In the genomic region with DNA sequence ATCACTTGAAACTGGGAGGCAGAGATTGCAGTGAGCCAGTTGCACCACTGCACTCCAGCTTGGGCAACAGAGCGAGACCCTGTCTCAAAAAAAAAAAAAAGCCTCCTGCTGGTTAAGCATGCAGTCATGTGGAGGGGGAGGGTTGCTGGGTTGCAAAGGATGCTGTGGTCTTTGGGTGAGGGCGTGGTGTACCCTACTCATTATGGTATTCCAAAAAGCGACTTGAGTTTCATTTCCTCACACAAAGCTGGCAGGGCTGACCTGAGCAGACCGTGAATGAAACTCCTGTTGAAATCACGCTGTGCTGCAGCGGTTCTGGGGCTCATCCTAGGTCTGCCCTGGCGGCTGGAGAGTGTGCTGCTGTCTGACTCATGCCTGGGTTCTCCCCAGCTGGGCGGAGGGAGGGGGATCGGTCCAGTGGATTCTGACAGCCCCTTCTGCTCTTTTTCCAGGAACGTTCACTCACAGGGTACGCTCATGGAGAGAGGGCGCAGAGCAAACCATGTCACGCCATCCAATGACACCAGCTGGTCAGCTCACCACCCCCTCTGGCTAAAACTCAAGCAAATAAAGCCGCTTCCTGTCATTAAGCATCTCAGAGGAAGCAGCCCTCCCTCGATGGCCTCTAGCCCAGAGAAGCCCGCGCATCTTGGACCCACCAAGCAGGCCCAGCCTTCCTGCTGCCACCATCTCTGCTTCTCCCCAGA, we compare ENCODE assay signal across 8 cellular contexts.
DNase-seq lines count a peak whose midpoint lies in the region; ATAC-seq, FAIRE-seq and TF ChIP-seq lines count a peak whose summit lies in the region.

No MANE protein-coding gene starts in this region.

- no peak overlapping the region for H3K4me3 Mint-ChIP-seq in endothelial cell (ENCODE audit: unreplicated experiment)

- H3K9ac ChIP-seq in GM12878 (ENCODE audit: control insufficient read depth, insufficient read depth, low read length): peak overlapping the region; percentile 70

- peak; percentile 87 for ATAC-seq in GM19467 (IDR thresholded peaks at IDR 0.05; ENCODE audit: unreplicated experiment)
- peak; percentile 82 for ATAC-seq in HG03521 (IDR thresholded peaks at IDR 0.05; ENCODE audit: unreplicated experiment)
- ATAC-seq in SK-N-SH treated with all-trans-retinoic acid at 6 μM for 48 hours: peak; percentile 97
- peak; percentile 92 for ATAC-seq in GM12878
- ATAC-seq in thoracic aorta (ENCODE audit: insufficient number of reproducible peaks, low FRiP score, low read depth): no peak

- H3K27me3 ChIP-seq in GM12878 (replicated peaks in 1 of 2; ENCODE audit: control insufficient read depth in 2 of 2, insufficient read depth in 2 of 2, low read length in 1 of 2): no peaks in the 10 kb centered on the region
- H3K27me3 ChIP-seq in thoracic aorta (replicated peaks; ENCODE audit: insufficient read depth): no peaks in the 10 kb centered on the region

- H3K4me1 ChIP-seq in GM12878 (ENCODE audit: control insufficient read depth, insufficient read depth, low read length) (peaks cover 19% of the 10 kb centered on the region), thoracic aorta (ENCODE audit: control insufficient read depth in 1 of 2, low read depth in 2 of 2) (no peaks in the 10 kb centered on the region)

- H2AFZ ChIP-seq in GM12878 (ENCODE audit: control insufficient read depth, low read depth, low read length): peak overlapping the region; percentile 65

- peak; percentile 99 for FAIRE-seq in GM12878 (lab: Jason Lieb, UNC)

- 1% methylated on average over 17 of the region's 17 CpGs for WGBS in GM12878 (ENCODE audit: insufficient coverage, insufficient replicate concordance, low lambda C conversion rate, missing lambda C conversion rate)

- peak overlapping the region; percentile 64 for H3K4me3 ChIP-seq in GM12878
- H3K4me3 ChIP-seq in thoracic aorta: peak overlapping the region; percentile 17

- peaks cover 9% of the 10 kb centered on the region for H3K4me1 Mint-ChIP-seq in endothelial cell (ENCODE audit: unreplicated experiment)

- POLR2A ChIA-PET in GM12878 (lab: Charles Lee): interaction anchor here (0.6 to 2.1 kb wide), 5 partner anchors 9 to 318 kb away, joined by 3 to 9 read pairs (median 5); no protein-coding TSS in a partner anchor

- H3K27ac Mint-ChIP-seq in endothelial cell (ENCODE audit: unreplicated experiment): no peak overlapping the region

- peak; percentile 4 to 47 (median 43); a peak in 3 of 6 replicates for TF ChIP-seq CTCF in GM12878 (IDR thresholded peaks at IDR 0.05 in 2 of 3, conservative IDR thresholded peaks at IDR 0.05 in 1 of 3; ENCODE audit: control insufficient read depth in 2 of 3, extremely low read depth in 1 of 3, insufficient read depth in 1 of 3, low read depth in 3 of 3, low read length in 3 of 3)
- no peak for TF ChIP-seq CTCF in thoracic aorta (IDR thresholded peaks at IDR 0.05)
- no peak for TF ChIP-seq CTCF in endothelial cell (IDR thresholded peaks at IDR 0.05; ENCODE audit: unreplicated experiment)

- peak overlapping the region; percentile 95 for H3K4me2 ChIP-seq in GM12878 (ENCODE audit: control insufficient read depth, insufficient read depth)

- no peaks in the 10 kb centered on the region for H3K36me3 Mint-ChIP-seq in endothelial cell (ENCODE audit: low read depth, unreplicated experiment)

- peak; percentile 64 for TF ChIP-seq POLR2A in GM12878 (IDR thresholded peaks at IDR 0.05; ENCODE audit: low read depth, low read length)

- H4K20me1 ChIP-seq in GM12878 (ENCODE audit: control insufficient read depth, insufficient read depth): no peaks in the 10 kb centered on the region

- H3K27ac ChIP-seq in GM12878 (ENCODE audit: control insufficient read depth, insufficient read depth) (peak overlapping the region; percentile 84), thoracic aorta (no peak overlapping the region)

- SMC1A ChIA-PET in GM12878 (lab: Charles Lee; ENCODE audit: uncharacterized antibody, unreplicated experiment): interaction anchor here (1.3 to 6.9 kb wide), 6 partner anchors 10 to 34 kb away, joined by 3 to 43 read pairs (median 6); no protein-coding TSS in a partner anchor

- in situ Hi-C loops in GM12878 (cut with MboI): no loop called here

- H3K27me3 Mint-ChIP-seq in endothelial cell (ENCODE audit: unreplicated experiment): peaks cover 1% of the 10 kb centered on the region

- RAD21 ChIA-PET in GM12878 (lab: Charles Lee; ENCODE audit: unreplicated experiment): interaction anchor here (0.8 to 2.0 kb wide), 8 partner anchors 13 to 340 kb away, joined by 3 to 8 read pairs (median 3); no protein-coding TSS in a partner anchor

- H3K36me3 ChIP-seq in GM12878 (ENCODE audit: control insufficient read depth in 2 of 2, insufficient read depth in 2 of 2, low read length in 1 of 2): no peaks in the 10 kb centered on the region
- H3K36me3 ChIP-seq in thoracic aorta: no peaks in the 10 kb centered on the region

- no peaks in the 10 kb centered on the region for H3K9me3 Mint-ChIP-seq in endothelial cell (ENCODE audit: unreplicated experiment)

- H3K9me3 ChIP-seq in GM12878 (replicated peaks; ENCODE audit: control insufficient read depth, insufficient read depth, low read length) (no peaks in the 10 kb centered on the region), thoracic aorta (no peaks in the 10 kb centered on the region)

- CTCF ChIA-PET in GM12878 (lab: Yijun Ruan, JAX): interaction anchor here (1.1 to 4.8 kb wide), 7 partner anchors 8 to 191 kb away, joined by 3 to 31 read pairs (median 6); no protein-coding TSS in a partner anchor

- peak in 1 of 2 experiments; percentile 57; a peak in 1 of 4 replicates for TF ChIP-seq EP300 in GM12878 (IDR thresholded peaks at IDR 0.05; ENCODE audit: borderline replicate concordance in 1 of 2, control insufficient read depth in 1 of 2, low read depth in 2 of 2, low read length in 2 of 2)

- TF ChIP-seq RAD21 in GM12878 (IDR thresholded peaks at IDR 0.05; ENCODE audit: insufficient read depth, low read depth, low read length): 0 out of 2 replicates have a peak, but pooled peaks have one; percentile 0

- no TSS peak for BruUV-seq in GM12878 (replicated peaks; lab: Mats Ljungman, UMichigan)

- peak; percentile 57 for DNase-seq in DMS153 (lab: John Stamatoyannopoulos, UW)
- peak; percentile 96 for DNase-seq in GM12878 (ENCODE audit: low read depth, low spot score)
- peak; percentile 54 to 70 for DNase-seq in lung microvascular endothelial cell (ENCODE audit: low read depth in 2 of 2)
- DNase-seq in thoracic aorta (ENCODE audit: low spot score): no peak
- DNase-seq in endothelial cell (ENCODE audit: low spot score): no peak

- H3K79me2 ChIP-seq in GM12878 (ENCODE audit: control insufficient read depth, insufficient read depth, low read length): no peaks in the 10 kb centered on the region

- intact Hi-C loops in GM12878 (cut with micrococcal nuclease; ENCODE audit: unreplicated experiment): loop anchor here (1.0 to 10.0 kb wide), 6 partner anchors 11 to 543 kb away; a partner anchor contains a TSS

TF ChIP-seq in SK-N-SH treated with all-trans-retinoic acid at 6 μM for 48 hours, 23 proteins besides CTCF, POLR2A, EP300 and RAD21 (continues in another document):
- TF ChIP-seq, protein P1, sequence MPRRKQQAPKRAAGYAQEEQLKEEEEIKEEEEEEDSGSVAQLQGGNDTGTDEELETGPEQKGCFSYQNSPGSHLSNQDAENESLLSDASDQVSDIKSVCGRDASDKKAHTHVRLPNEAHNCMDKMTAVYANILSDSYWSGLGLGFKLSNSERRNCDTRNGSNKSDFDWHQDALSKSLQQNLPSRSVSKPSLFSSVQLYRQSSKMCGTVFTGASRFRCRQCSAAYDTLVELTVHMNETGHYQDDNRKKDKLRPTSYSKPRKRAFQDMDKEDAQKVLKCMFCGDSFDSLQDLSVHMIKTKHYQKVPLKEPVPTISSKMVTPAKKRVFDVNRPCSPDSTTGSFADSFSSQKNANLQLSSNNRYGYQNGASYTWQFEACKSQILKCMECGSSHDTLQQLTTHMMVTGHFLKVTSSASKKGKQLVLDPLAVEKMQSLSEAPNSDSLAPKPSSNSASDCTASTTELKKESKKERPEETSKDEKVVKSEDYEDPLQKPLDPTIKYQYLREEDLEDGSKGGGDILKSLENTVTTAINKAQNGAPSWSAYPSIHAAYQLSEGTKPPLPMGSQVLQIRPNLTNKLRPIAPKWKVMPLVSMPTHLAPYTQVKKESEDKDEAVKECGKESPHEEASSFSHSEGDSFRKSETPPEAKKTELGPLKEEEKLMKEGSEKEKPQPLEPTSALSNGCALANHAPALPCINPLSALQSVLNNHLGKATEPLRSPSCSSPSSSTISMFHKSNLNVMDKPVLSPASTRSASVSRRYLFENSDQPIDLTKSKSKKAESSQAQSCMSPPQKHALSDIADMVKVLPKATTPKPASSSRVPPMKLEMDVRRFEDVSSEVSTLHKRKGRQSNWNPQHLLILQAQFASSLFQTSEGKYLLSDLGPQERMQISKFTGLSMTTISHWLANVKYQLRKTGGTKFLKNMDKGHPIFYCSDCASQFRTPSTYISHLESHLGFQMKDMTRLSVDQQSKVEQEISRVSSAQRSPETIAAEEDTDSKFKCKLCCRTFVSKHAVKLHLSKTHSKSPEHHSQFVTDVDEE (CRISPR knock-in tag; IDR thresholded peaks at IDR 0.05): no peak
- no peak for TF ChIP-seq TOX (CRISPR knock-in tag; IDR thresholded peaks at IDR 0.05; ENCODE audit: borderline replicate concordance)
- no peak for TF ChIP-seq ZFP3 (CRISPR knock-in tag; IDR thresholded peaks at IDR 0.05)

TF ChIP-seq in GM12878, 131 proteins besides CTCF, POLR2A, EP300 and RAD21 (continues in another document):
- peak; percentile 58; the same call in 1 of the 2 replicates for TF ChIP-seq MTA2 (IDR thresholded peaks at IDR 0.05; ENCODE audit: low read depth)
- TF ChIP-seq, protein P2, sequence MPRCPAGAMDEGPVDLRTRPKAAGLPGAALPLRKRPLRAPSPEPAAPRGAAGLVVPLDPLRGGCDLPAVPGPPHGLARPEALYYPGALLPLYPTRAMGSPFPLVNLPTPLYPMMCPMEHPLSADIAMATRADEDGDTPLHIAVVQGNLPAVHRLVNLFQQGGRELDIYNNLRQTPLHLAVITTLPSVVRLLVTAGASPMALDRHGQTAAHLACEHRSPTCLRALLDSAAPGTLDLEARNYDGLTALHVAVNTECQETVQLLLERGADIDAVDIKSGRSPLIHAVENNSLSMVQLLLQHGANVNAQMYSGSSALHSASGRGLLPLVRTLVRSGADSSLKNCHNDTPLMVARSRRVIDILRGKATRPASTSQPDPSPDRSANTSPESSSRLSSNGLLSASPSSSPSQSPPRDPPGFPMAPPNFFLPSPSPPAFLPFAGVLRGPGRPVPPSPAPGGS (IDR thresholded peaks at IDR 0.05; ENCODE audit: borderline replicate concordance, insufficient read depth, low read depth, low read length, poor library complexity, severe bottlenecking): no peak
- TF ChIP-seq, protein P3, sequence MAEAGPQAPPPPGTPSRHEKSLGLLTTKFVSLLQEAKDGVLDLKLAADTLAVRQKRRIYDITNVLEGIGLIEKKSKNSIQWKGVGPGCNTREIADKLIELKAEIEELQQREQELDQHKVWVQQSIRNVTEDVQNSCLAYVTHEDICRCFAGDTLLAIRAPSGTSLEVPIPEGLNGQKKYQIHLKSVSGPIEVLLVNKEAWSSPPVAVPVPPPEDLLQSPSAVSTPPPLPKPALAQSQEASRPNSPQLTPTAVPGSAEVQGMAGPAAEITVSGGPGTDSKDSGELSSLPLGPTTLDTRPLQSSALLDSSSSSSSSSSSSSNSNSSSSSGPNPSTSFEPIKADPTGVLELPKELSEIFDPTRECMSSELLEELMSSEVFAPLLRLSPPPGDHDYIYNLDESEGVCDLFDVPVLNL (IDR thresholded peaks at IDR 0.05; ENCODE audit: low read depth, low read length): no peak

Comparison
In these comparisons a context has a peak if more than half of its experiments do, and no peak if none do; other contexts are left out.
1. DNase-seq: peak in DMS153 (single experiment), GM12878 (single experiment) and lung microvascular endothelial cell (2 of 2); none in thoracic aorta (single experiment) and endothelial cell (single experiment).
2. CTCF ChIP-seq: peak in GM12878 (3 of 3); none in thoracic aorta (single experiment) and endothelial cell (single experiment).